ENCODE assay signal across 18 cellular contexts in genomic region chr14:49512571-49512970, GRCh38.
"Had no signal": no experiment of that assay in that cellular context is flagged by ENCODE, and none has a peak within 500 bp of the region (broad histone marks: within the 10 kb centered on the region; RNA-seq: fewer than 3 reads in every experiment).

No MANE protein-coding gene starts in this region.

- H3K4me1 ChIP-seq: left lung, psoas muscle, right lobe of liver, spleen, stomach, testis had no signal

- H3K9me3 Mint-ChIP-seq: activated CD4-positive, alpha-beta memory T cell treated with anti-CD3 and anti-CD28 coated beads, Interleukin-2, amount 10 ng/mL, durations not matched to agents 7 days and 5 days had no signal

- H3K9me3 ChIP-seq: left lung, psoas muscle, right lobe of liver, testis had no signal

- H3K27me3 ChIP-seq: dorsolateral prefrontal cortex, left lung, right lobe of liver, spleen, stomach, testis had no signal

- H3K4me1 Mint-ChIP-seq: activated CD4-positive, alpha-beta memory T cell treated with anti-CD3 and anti-CD28 coated beads, Interleukin-2, amount 10 ng/mL, durations not matched to agents 7 days and 5 days; WTC11 had no signal

- H3K4me3 ChIP-seq: dorsolateral prefrontal cortex, left lung, psoas muscle, right lobe of liver, spleen, stomach, testis had no signal

- ATAC-seq: activated T-cell treated with anti-CD3 and anti-CD28 coated beads, Interleukin-2, amount 50 U/mL, for 72 hours; left lung; psoas muscle; right lobe of liver; WTC11 had no signal

- DNase-seq: activated CD4-positive, alpha-beta memory T cell treated with anti-CD3 and anti-CD28 coated beads, Interleukin-2, amount 10 ng/mL, durations not matched to agents 7 days and 5 days; activated CD4-positive, alpha-beta T cell treated with anti-CD3 and anti-CD28 coated beads for 4 hours; activated CD8-positive, alpha-beta memory T cell treated with anti-CD3 and anti-CD28 coated beads, Interleukin-2, amount 50 U/mL, for 4 hours; activated T-cell treated with anti-CD3 and anti-CD28 coated beads, Interleukin-2, amount 50 U/mL, for 72 hours; dorsolateral prefrontal cortex; endodermal cell; hippocampal formation; kidney; left lung; mesendoderm; occipital lobe; psoas muscle; right lobe of liver; spleen; stomach; testis had no signal

- H3K27ac ChIP-seq: dorsolateral prefrontal cortex, left lung, psoas muscle, right lobe of liver, spleen, stomach, testis had no signal

- H3K4me3 Mint-ChIP-seq: activated CD4-positive, alpha-beta memory T cell treated with anti-CD3 and anti-CD28 coated beads, Interleukin-2, amount 10 ng/mL, durations not matched to agents 7 days and 5 days; activated T-cell treated with anti-CD3 and anti-CD28 coated beads, Interleukin-2, amount 50 U/mL, for 72 hours; endodermal cell; nephron; WTC11 had no signal

- H3K36me3 ChIP-seq: left lung, right lobe of liver, spleen, stomach had no signal

- H3K27ac Mint-ChIP-seq: activated CD4-positive, alpha-beta memory T cell treated with anti-CD3 and anti-CD28 coated beads, Interleukin-2, amount 10 ng/mL, durations not matched to agents 7 days and 5 days; activated T-cell treated with anti-CD3 and anti-CD28 coated beads, Interleukin-2, amount 50 U/mL, for 72 hours; endodermal cell; WTC11 had no signal
